25 cellular contexts compared by ENCODE assay signal in the genomic region with DNA sequence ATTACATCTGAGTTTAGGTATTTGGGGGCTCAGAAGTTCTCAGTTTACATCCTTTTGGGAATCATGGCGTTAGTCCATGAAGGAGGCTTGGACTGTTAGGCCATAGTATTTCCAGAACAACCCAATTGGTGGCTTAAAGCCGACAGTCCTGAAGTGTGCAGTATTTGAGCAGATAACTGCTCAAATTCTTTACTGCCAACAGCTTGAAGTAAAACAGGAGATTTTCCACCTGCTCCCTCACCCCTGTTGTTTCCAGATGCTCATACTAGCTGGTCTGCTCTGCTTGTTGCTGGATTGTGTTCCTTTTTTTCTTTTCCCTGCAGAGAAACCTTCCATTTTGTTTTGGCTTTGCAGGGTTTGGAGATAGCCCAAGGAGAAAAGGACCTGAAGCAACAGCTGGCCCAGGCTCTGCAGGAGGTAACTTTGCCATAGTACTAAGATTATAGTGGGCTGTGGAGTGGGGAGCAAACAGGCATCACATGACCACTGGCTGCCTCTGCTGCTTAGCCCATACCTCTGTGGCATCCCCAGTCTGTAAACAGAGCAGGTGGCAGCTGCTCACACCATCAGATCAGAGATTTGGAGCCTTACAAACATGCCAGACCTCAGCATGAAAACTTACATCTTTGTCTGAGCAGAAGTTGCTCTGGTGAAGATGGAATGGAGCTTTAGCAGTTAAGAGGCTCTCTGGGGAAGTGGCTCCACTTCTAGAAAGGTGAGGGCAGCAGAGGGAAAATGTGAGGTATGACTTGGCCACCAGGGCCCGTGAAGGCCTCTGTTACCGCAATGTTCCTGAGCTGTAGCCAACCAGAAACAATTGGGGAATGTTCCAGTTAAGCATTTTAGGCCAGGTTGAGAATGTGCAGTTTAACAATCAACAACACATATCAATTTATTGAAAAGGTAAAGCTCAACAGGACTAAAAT. TPM values are rescaled to one million over a fixed set of nuclear protein-coding genes. Genes with fewer than 3 reads are reported as not detected.
DNase-seq lines count a peak whose midpoint lies in the region; ATAC-seq, FAIRE-seq and TF ChIP-seq lines count a peak whose summit lies in the region.
"Had no signal": no experiment of that assay in that cellular context is flagged by ENCODE, and none has a peak within 500 bp of the region (broad histone marks: within the 10 kb centered on the region; RNA-seq: fewer than 3 reads in every experiment).

No MANE protein-coding gene starts in this region.

- no peaks in the 10 kb centered on the region for H3K9me3 Mint-ChIP-seq in mesothelial cell of epicardium
- H3K9me3 Mint-ChIP-seq: activated naive CD8-positive, alpha-beta T cell treated with anti-CD3 and anti-CD28 coated beads for 36 hours; nephron; stimulated activated naive B cell treated with anti-CD40 and anti-IgM and Interleukin-4, amounts not matched to agents 10 μg/mL and 1 μg/mL and 100 μg/mL, for 72 hours had no signal

- WGBS in K562 (ENCODE audit: insufficient coverage, low coverage, missing lambda C conversion rate): 68% methylated on average over 4 of the region's 4 CpGs

- no TSS peak for BruUV-seq in K562 (replicated peaks; lab: Mats Ljungman, UMichigan)

- CTCF ChIA-PET in K562 (lab: Yijun Ruan, JAX; ENCODE audit: low intra/inter-chr PET ratio): interaction anchor here (0.7 to 1.1 kb wide), 2 partner anchors 10 to 431 kb away, joined by 3 read pairs; no protein-coding TSS in a partner anchor

- no peak for TF ChIP-seq POLR2A in K562 (conservative IDR thresholded peaks at IDR 0.05)

- DNase-seq in DMS79 (lab: John Stamatoyannopoulos, UW) (peak; percentile 72), NCI-H1417 (lab: John Stamatoyannopoulos, UW) (peak; percentile 49 to 75 (median 62)), K562 (ENCODE audit: extremely low read depth in 1 of 4, low spot score in 3 of 4) (no peak), mesothelial cell of epicardium (ENCODE audit: low spot score in 2 of 2, unreplicated experiment in 2 of 2) (no peak), NK-92 (lab: John Stamatoyannopoulos, UW; ENCODE audit: unreplicated experiment) (no peak), GM10266 (ENCODE audit: extremely low spot score) (no peak), NCI-H2029 (lab: John Stamatoyannopoulos, UW) (no peak)
- DNase-seq: activated CD8-positive, alpha-beta T cell treated with anti-CD3 and anti-CD28 coated beads, Interleukin-2, amount 10 ng/mL, durations not matched to agents 7 days and 5 days; activated naive CD8-positive, alpha-beta T cell treated with anti-CD3 and anti-CD28 coated beads for 36 hours; activated T-cell treated with anti-CD3 and anti-CD28 coated beads, Interleukin-2, amount 50 U/mL, for 48 hours; brain microvascular endothelial cell; foreskin fibroblast; hypothalamus; NCI-H748 treated with DMSO at 0.1 percent for 48 hours; sigmoid colon; SK-N-SH; stimulated activated naive B cell treated with anti-CD40 and anti-IgM and Interleukin-4, amounts not matched to agents 10 μg/mL and 1 μg/mL and 100 μg/mL, for 72 hours; T-helper 9 cell had no signal

- H3K4me3 ChIP-seq in K562: no peak overlapping the region
- H3K4me3 ChIP-seq: dorsolateral prefrontal cortex, sigmoid colon, tibial nerve had no signal

- H3K4me1 Mint-ChIP-seq in mesothelial cell of epicardium: peaks cover 7% of the 10 kb centered on the region

- no peak for FAIRE-seq in K562 (lab: Jason Lieb, UNC)
- FAIRE-seq: keratinocyte had no signal

- in situ Hi-C loops in K562 (cut with MboI): loop anchor here (25.0 kb wide), 1 partner anchor 1116 kb away; no protein-coding TSS in a partner anchor

- peaks cover 18% of the 10 kb centered on the region for H3K36me3 Mint-ChIP-seq in mesothelial cell of epicardium

- H3K4me1 ChIP-seq in K562 (replicated peaks in 1 of 2; ENCODE audit: control insufficient read depth in 2 of 2, insufficient read depth in 2 of 2, low read length in 2 of 2): no peaks in the 10 kb centered on the region
- H3K4me1 ChIP-seq: parathyroid adenoma had no signal

- H3K9me3 ChIP-seq in K562 (replicated peaks; ENCODE audit: control insufficient read depth, insufficient read depth, low read depth, low read length): no peaks in the 10 kb centered on the region
- H3K9me3 ChIP-seq: sigmoid colon, SK-N-SH, tibial nerve had no signal

- TF ChIP-seq CTCF in K562 (IDR thresholded peaks at IDR 0.05 in 2 of 3, conservative IDR thresholded peaks at IDR 0.05 in 1 of 3; ENCODE audit: insufficient read depth in 2 of 3, low read depth in 1 of 3, low read length in 3 of 3) (no peak), mesothelial cell of epicardium (IDR thresholded peaks at IDR 0.05; ENCODE audit: unreplicated experiment) (no peak), GM10266 (IDR thresholded peaks at IDR 0.05; ENCODE audit: control insufficient read depth, insufficient read depth, low read depth, missing control alignments) (no peak)

- TF ChIP-seq RAD21 in K562 (CRISPR knock-in tag; conservative IDR thresholded peaks at IDR 0.05 in 1 of 2, IDR thresholded peaks at IDR 0.05 in 1 of 2): no peak

- ATAC-seq in K562: no peak
- ATAC-seq: activated CD8-positive, alpha-beta T cell treated with anti-CD3 and anti-CD28 coated beads, Interleukin-2, amount 10 ng/mL, durations not matched to agents 7 days and 5 days; PC-3; stimulated activated naive B cell treated with anti-CD40 and anti-IgM and Interleukin-4, amounts not matched to agents 10 μg/mL and 1 μg/mL and 100 μg/mL, for 72 hours had no signal

- H3K79me2 ChIP-seq in K562 (ENCODE audit: control insufficient read depth, insufficient read depth, low read length): no peaks in the 10 kb centered on the region
- H3K79me2 ChIP-seq: parathyroid adenoma had no signal

- H3K27me3 ChIP-seq in K562 (ENCODE audit: control insufficient read depth in 2 of 2, insufficient read depth in 2 of 2, low read length in 2 of 2): no peaks in the 10 kb centered on the region
- H3K27me3 ChIP-seq: brain microvascular endothelial cell, dorsolateral prefrontal cortex, sigmoid colon, tibial nerve had no signal

- no peaks in the 10 kb centered on the region for H3K9me1 ChIP-seq in K562 (ENCODE audit: control insufficient read depth, insufficient read depth, low read length)

- peaks cover 89% of the 10 kb centered on the region for H3K36me3 ChIP-seq in K562 (ENCODE audit: control insufficient read depth, insufficient read depth, low read length)

- no peak overlapping the region for H3K4me3 Mint-ChIP-seq in mesothelial cell of epicardium
- H3K4me3 Mint-ChIP-seq: activated CD8-positive, alpha-beta T cell treated with anti-CD3 and anti-CD28 coated beads, Interleukin-2, amount 10 ng/mL, durations not matched to agents 7 days and 5 days; activated naive CD8-positive, alpha-beta T cell treated with anti-CD3 and anti-CD28 coated beads for 36 hours; nephron; stimulated activated naive B cell treated with anti-CD40 and anti-IgM and Interleukin-4, amounts not matched to agents 10 μg/mL and 1 μg/mL and 100 μg/mL, for 72 hours had no signal

- peak overlapping the region; percentile 79 for H3K27ac Mint-ChIP-seq in mesothelial cell of epicardium
- H3K27ac Mint-ChIP-seq: activated naive CD8-positive, alpha-beta T cell treated with anti-CD3 and anti-CD28 coated beads for 36 hours; stimulated activated naive B cell treated with anti-CD40 and anti-IgM and Interleukin-4, amounts not matched to agents 10 μg/mL and 1 μg/mL and 100 μg/mL, for 72 hours had no signal

- no peak overlapping the region for H2AFZ ChIP-seq in K562 (ENCODE audit: low read depth, low read length)
- H2AFZ ChIP-seq: parathyroid adenoma had no signal

- no peaks in the 10 kb centered on the region for H3K27me3 Mint-ChIP-seq in mesothelial cell of epicardium (ENCODE audit: low read depth)
- H3K27me3 Mint-ChIP-seq: activated naive CD8-positive, alpha-beta T cell treated with anti-CD3 and anti-CD28 coated beads for 36 hours; stimulated activated naive B cell treated with anti-CD40 and anti-IgM and Interleukin-4, amounts not matched to agents 10 μg/mL and 1 μg/mL and 100 μg/mL, for 72 hours had no signal

- no peak overlapping the region for H3K4me2 ChIP-seq in K562 (ENCODE audit: insufficient read depth, low read length)
- H3K4me2 ChIP-seq: SK-N-SH had no signal

- TF ChIP-seq EP300 in K562 (IDR thresholded peaks at IDR 0.05; ENCODE audit: low read length): no peak

- intact Hi-C loops in K562 (cut with micrococcal nuclease): no loop called here

- no peak overlapping the region for H3K9ac ChIP-seq in K562 (ENCODE audit: insufficient read depth in 1 of 2, low read depth in 2 of 2, low read length in 2 of 2)
- H3K9ac ChIP-seq: parathyroid adenoma, SK-N-SH had no signal

- POLR2A ChIA-PET in K562 (lab: Yijun Ruan, JAX): interaction anchor here (0.5 to 1.4 kb wide), 7 partner anchors 13 to 560 kb away, joined by 3 to 5 read pairs (median 4); partner anchors contain the start of gene CMTR1

- H3K27ac ChIP-seq in K562 (ENCODE audit: extremely low read depth, low read depth, low read length): no peak overlapping the region
- H3K27ac ChIP-seq: brain microvascular endothelial cell, epithelial cell of prostate, parathyroid adenoma, sigmoid colon, tibial nerve had no signal

- no peaks in the 10 kb centered on the region; the same call in 1 of the 2 replicates for H4K20me1 ChIP-seq in K562 (replicated peaks; ENCODE audit: control insufficient read depth, insufficient read depth, low read length)

RNA-seq across cellular contexts. Expression of gene RNF8, which starts 17.6 kb away (rescaled TPM):
- total RNA-seq in K562 (2011; cell fraction: chromatin; rRNA removed; ENCODE audit: low replicate concordance): 19.2 and 43.1 TPM in 2 replicates
- 12.0 and 14.1 TPM in 2 replicates for total RNA-seq in K562 (2011; cell fraction: nucleolus; rRNA removed)
- total RNA-seq in K562 (2011; cell fraction: nucleoplasm; rRNA removed): 25.6 and 32.9 TPM in 2 replicates
- total RNA-seq in K562 (2014; rRNA removed): 37.3 and 37.5 TPM in 2 replicates
- total RNA-seq in K562 (2014; rRNA removed; fragmentation: Illumina TruSeq; extraction: Trizol): 42.8 and 50.8 TPM in 2 replicates
- 38.6 and 45.5 TPM in 2 replicates for total RNA-seq in K562 (2015; rRNA removed; fragmentation: Illumina TruSeq; extraction: Trizol)
- 28.5 and 30.0 TPM in 2 replicates for total RNA-seq in K562 (2021)
- polyA plus RNA-seq in K562 (2011; rRNA removed): 28.5 and 35.1 TPM in 2 replicates
- 10.9 and 16.7 TPM in 2 replicates for polyA plus RNA-seq in K562 (2011; cell fraction: cytosol; rRNA removed)
- 18.9 and 21.9 TPM in 2 replicates for polyA plus RNA-seq in K562 (2011; cell fraction: nucleus; rRNA removed)
- 19.3 and 25.3 TPM in 2 replicates for polyA plus RNA-seq in K562 (2012)
- polyA plus RNA-seq in K562 (2014; fragmentation: Illumina TruSeq; extraction: Trizol): 42.1 and 47.0 TPM in 2 replicates
- polyA plus RNA-seq in K562 (2014; fragmentation: Nextera tagmentation; extraction: Ambion mirVana): 10 to 100 TPM; 10.6 to 13.0 TPM
- 36.6 and 40.6 TPM in 2 replicates for polyA plus RNA-seq in K562 (2014; rRNA removed)
- 24.9 and 30.1 TPM in 2 replicates for polyA minus RNA-seq in K562 (2011; rRNA and poly(A)+ RNA removed)
- 9.1 and 14.6 TPM in 2 replicates for polyA minus RNA-seq in K562 (2011; cell fraction: cytosol; rRNA and poly(A)+ RNA removed)
- 14.9 and 28.0 TPM in 2 replicates for polyA minus RNA-seq in K562 (2011; cell fraction: nucleus; rRNA and poly(A)+ RNA removed)
- 22.6 to 27.0 TPM (median 25.2 TPM) in 3 replicates for total RNA-seq in mesothelial cell of epicardium

Comparison
In these comparisons a context has a peak if more than half of its experiments do, and no peak if none do; other contexts are left out.
1. DNase-seq: peak in DMS79 (single experiment) and NCI-H1417 (3 of 3); none in K562 (0 of 4), mesothelial cell of epicardium (0 of 2), NK-92 (single experiment), GM10266 (single experiment) and NCI-H2029 (single experiment).